ENCODE assay signal across 8 cellular contexts in genomic region chr7:151340794-151341356, GRCh38. TPM values are rescaled to one million over a fixed set of nuclear protein-coding genes. Genes with fewer than 3 reads are reported as not detected.
DNase-seq lines count a peak whose midpoint lies in the region; ATAC-seq and TF ChIP-seq lines count a peak whose summit lies in the region.

No MANE protein-coding gene starts in this region.

- H3K4me3 ChIP-seq in AG04450 (ENCODE audit: low read depth, low read length) (peak overlapping the region; percentile 50), coronary artery (peak overlapping the region; percentile 99)

- H3K9me3 Mint-ChIP-seq in IgD-negative memory B cell (peaks cover 0 to 4% (median 0%) of the 10 kb centered on the region in 3 donors), naive B cell (peaks cover 0 to 6% (median 3%) of the 10 kb centered on the region in 7 donors)

- peaks cover 7% of the 10 kb centered on the region for H3K27me3 ChIP-seq in AG04450 (ENCODE audit: control insufficient read depth, insufficient read depth, low read length)

- CTCF ChIA-PET in AG04450 (lab: Charles Lee) = interaction anchor here (0.7 to 2.5 kb wide), 5 partner anchors 12 to 110 kb away, joined by 3 to 12 read pairs (median 3); no protein-coding TSS in a partner anchor

- H3K27ac ChIP-seq in AG04450 (ENCODE audit: low read depth, low read length) = no peak overlapping the region
- peak overlapping the region; percentile 67 to 93 for H3K27ac ChIP-seq in coronary artery

- H3K27me3 Mint-ChIP-seq in IgD-negative memory B cell (no peaks in the 10 kb centered on the region), naive B cell (no peaks in the 10 kb centered on the region)

- H3K4me3 Mint-ChIP-seq in IgD-negative memory B cell = peak overlapping the region; percentile 72 to 96 (median 92)
- H3K4me3 Mint-ChIP-seq in naive B cell = peak overlapping the region; percentile 78 to 97 (median 86)

- ATAC-seq in naive B cell (ENCODE audit: low read depth in 2 of 2) = no peak

- H3K27ac Mint-ChIP-seq in IgD-negative memory B cell (peak overlapping the region; percentile 86 to 95 (median 94)), naive B cell (peak overlapping the region in 4 of 6 donors; percentile 79 to 97 (median 90))

- H3K4me1 Mint-ChIP-seq in IgD-negative memory B cell = peaks cover 23 to 27% (median 27%) of the 10 kb centered on the region in 3 donors
- H3K4me1 Mint-ChIP-seq in naive B cell = peaks cover 17 to 33% (median 24%) of the 10 kb centered on the region in 3 donors

- DNase-seq in AG04450 (ENCODE audit: low read depth, low spot score) (no peak), coronary artery (ENCODE audit: low spot score) (no peak), naive B cell (no peak), dermis blood vessel endothelial cell (no peak), DMS153 treated with DMSO at 0.1 percent for 48 hours (lab: John Stamatoyannopoulos, UW; ENCODE audit: unreplicated experiment) (no peak), activated gamma-delta T cell treated with Interleukin-2 at 50 U/mL for 16 hours (no peak), SKM-1 treated with dmso at 0.1 percent for 144 hours (lab: John Stamatoyannopoulos, UW; ENCODE audit: unreplicated experiment) (no peak)

- 0 out of 2 replicates have a peak, but pooled peaks have one; percentile 14 for TF ChIP-seq CTCF in AG04450 (IDR thresholded peaks at IDR 0.05; ENCODE audit: low read depth, low read length)
- no peak for TF ChIP-seq CTCF in coronary artery (IDR thresholded peaks at IDR 0.05)

- H3K9me3 ChIP-seq in AG04450 (ENCODE audit: control insufficient read depth, insufficient read depth, low read length) = 0 out of 2 replicates have a peak, but pooled peaks cover 2% of the 10 kb centered on the region

- POLR2A ChIA-PET in AG04450 (lab: Yijun Ruan, JAX) = interaction anchor here (0.6 to 1.1 kb wide), 7 partner anchors 13 to 163 kb away, joined by 3 to 7 read pairs (median 4); no protein-coding TSS in a partner anchor

- H3K36me3 Mint-ChIP-seq in IgD-negative memory B cell (no peaks in the 10 kb centered on the region), naive B cell (peaks cover 0 to 12% of the 10 kb centered on the region in 2 donors)

RNA-seq across cellular contexts. Expression of gene NUB1, which starts 0.7 kb away (rescaled TPM):
- polyA plus RNA-seq in AG04450 (2011; rRNA removed) (42.7 and 64.1 TPM in 2 replicates), IgD-negative memory B cell (82.8 TPM), naive B cell (ENCODE audit: low read depth in 6 of 6) (10 to 100 TPM; 36.5 to 89.7 (median 71.1) TPM)
- 23.9 and 30.9 TPM in 2 replicates for polyA minus RNA-seq in AG04450 (2011; rRNA and poly(A)+ RNA removed)
- 45.4 and 54.2 TPM in 2 replicates for total RNA-seq in dermis blood vessel endothelial cell
